Comparison of ENCODE assay signal across 26 cellular contexts in genomic region chr1:18553388-18553787, GRCh38.
"Had no signal": no experiment of that assay in that cellular context is flagged by ENCODE, and none has a peak within 500 bp of the region (broad histone marks: within the 10 kb centered on the region; RNA-seq: fewer than 3 reads in every experiment).

No MANE protein-coding gene starts in this region.

- ATAC-seq: naive thymus-derived CD4-positive, alpha-beta T cell; natural killer cell; pancreas; psoas muscle; right cardiac atrium; right lobe of liver; stimulated activated effector memory CD8-positive, alpha-beta T cell treated with anti-CD3 and anti-CD28 coated beads, Interleukin-12 subunit alpha, Interleukin-12 subunit beta, amount 100 ng/mL, for 72 hours; stimulated activated naive B cell treated with anti-CD40 and anti-IgM and Interleukin-4, amounts not matched to agents 10 μg/mL and 1 μg/mL and 100 μg/mL, for 72 hours had no signal

- H3K4me1 ChIP-seq: pancreas, psoas muscle, right lobe of liver, thyroid gland, vagina had no signal

- H3K27me3 ChIP-seq: pancreas had no signal

- H3K27ac Mint-ChIP-seq: natural killer cell; nephron; stimulated activated effector memory CD8-positive, alpha-beta T cell treated with anti-CD3 and anti-CD28 coated beads, Interleukin-12 subunit alpha, Interleukin-12 subunit beta, amount 100 ng/mL, for 72 hours; stimulated activated naive B cell treated with anti-CD40 and anti-IgM and Interleukin-4, amounts not matched to agents 10 μg/mL and 1 μg/mL and 100 μg/mL, for 72 hours; stimulated activated naive CD8-positive, alpha-beta T cell treated with anti-CD3 and anti-CD28 coated beads, Interleukin-15, Interleukin-2, amounts not matched to agents 100 ng/mL and 50 ng/mL, for 24 hours had no signal

- H3K4me3 Mint-ChIP-seq: natural killer cell; nephron; stimulated activated effector memory CD8-positive, alpha-beta T cell treated with anti-CD3 and anti-CD28 coated beads, Interleukin-12 subunit alpha, Interleukin-12 subunit beta, amount 100 ng/mL, for 72 hours; stimulated activated naive B cell treated with anti-CD40 and anti-IgM and Interleukin-4, amounts not matched to agents 10 μg/mL and 1 μg/mL and 100 μg/mL, for 72 hours; stimulated activated naive CD8-positive, alpha-beta T cell treated with anti-CD3 and anti-CD28 coated beads, Interleukin-15, Interleukin-2, amounts not matched to agents 100 ng/mL and 50 ng/mL, for 24 hours had no signal

- H3K9me3 ChIP-seq: neutrophil, pancreas, psoas muscle, right lobe of liver, sigmoid colon, stomach, thoracic aorta, thyroid gland, tibial nerve, upper lobe of left lung, vagina had no signal

- H3K27ac ChIP-seq: neutrophil, pancreas, psoas muscle, right lobe of liver, sigmoid colon, stomach, thoracic aorta, thyroid gland, tibial nerve, upper lobe of left lung, vagina had no signal

- DNase-seq: naive thymus-derived CD4-positive, alpha-beta T cell; natural killer cell; nucleus accumbens; pancreas; psoas muscle; right cardiac atrium; right lobe of liver; sigmoid colon; small intestine; stimulated activated CD4-positive, alpha-beta T cell treated with anti-CD3 and anti-CD28 coated beads, Interleukin-15, amount 100 ng/mL, for 24 hours; stimulated activated CD4-positive, alpha-beta T cell treated with anti-CD3 and anti-CD28 coated beads, Interleukin-2, amount 100 ng/mL, for 24 hours; stimulated activated CD4-positive, alpha-beta T cell treated with anti-CD3 and anti-CD28 coated beads, Interleukin-2, amount 100 ng/mL, for 48 hours; stimulated activated CD4-positive, alpha-beta T cell treated with anti-CD3 and anti-CD28 coated beads, Interleukin-4, amount 100 ng/mL, for 24 hours; stimulated activated naive B cell treated with anti-CD40 and anti-IgM and Interleukin-4, amounts not matched to agents 10 μg/mL and 1 μg/mL and 100 μg/mL, for 72 hours; stimulated activated naive CD4-positive, alpha-beta T cell treated with Interleukin-2 at 50 U/mL for 16 hours; stomach; thyroid gland; trophoblast cell; upper lobe of left lung had no signal

- H3K4me3 ChIP-seq: pancreas, psoas muscle, right lobe of liver, sigmoid colon, stomach, thoracic aorta, thyroid gland, tibial nerve, upper lobe of left lung, vagina had no signal

- H3K36me3 Mint-ChIP-seq: naive thymus-derived CD4-positive, alpha-beta T cell; natural killer cell; stimulated activated effector memory CD8-positive, alpha-beta T cell treated with anti-CD3 and anti-CD28 coated beads, Interleukin-12 subunit alpha, Interleukin-12 subunit beta, amount 100 ng/mL, for 72 hours; stimulated activated naive B cell treated with anti-CD40 and anti-IgM and Interleukin-4, amounts not matched to agents 10 μg/mL and 1 μg/mL and 100 μg/mL, for 72 hours had no signal

- H3K36me3 ChIP-seq: neutrophil, pancreas, right lobe of liver, sigmoid colon, stomach, thoracic aorta, thyroid gland, tibial nerve, upper lobe of left lung, vagina had no signal

- H3K9me3 Mint-ChIP-seq: natural killer cell; nephron; stimulated activated effector memory CD8-positive, alpha-beta T cell treated with anti-CD3 and anti-CD28 coated beads, Interleukin-12 subunit alpha, Interleukin-12 subunit beta, amount 100 ng/mL, for 72 hours; stimulated activated naive B cell treated with anti-CD40 and anti-IgM and Interleukin-4, amounts not matched to agents 10 μg/mL and 1 μg/mL and 100 μg/mL, for 72 hours; stimulated activated naive CD8-positive, alpha-beta T cell treated with anti-CD3 and anti-CD28 coated beads, Interleukin-15, Interleukin-2, amounts not matched to agents 100 ng/mL and 50 ng/mL, for 24 hours had no signal
